Comparison of ENCODE assay signal across 9 cellular contexts in genomic region chr16:2970563-2970962, GRCh38. TPM values are rescaled to one million over a fixed set of nuclear protein-coding genes. Genes with fewer than 3 reads are reported as not detected.
DNase-seq lines count a peak whose midpoint lies in the region; ATAC-seq and TF ChIP-seq lines count a peak whose summit lies in the region.
"Had no signal": no experiment of that assay in that cellular context is flagged by ENCODE, and none has a peak within 500 bp of the region (broad histone marks: within the 10 kb centered on the region; RNA-seq: fewer than 3 reads in every experiment).

No MANE protein-coding gene starts in this region.

- H4K20me1 ChIP-seq in DOHH2 (ENCODE audit: control insufficient read depth, insufficient read depth, low read depth, low read length): peaks cover 10% of the 10 kb centered on the region
- peaks cover 12% of the 10 kb centered on the region for H4K20me1 ChIP-seq in osteoblast (ENCODE audit: insufficient read depth, low read length)

- peaks cover 51% of the 10 kb centered on the region for H3K79me2 ChIP-seq in DOHH2 (ENCODE audit: control insufficient read depth, low read length)
- H3K79me2 ChIP-seq in osteoblast (ENCODE audit: insufficient read depth, low read length): peaks cover 2% of the 10 kb centered on the region

- H3K27ac ChIP-seq in DOHH2 (ENCODE audit: low read depth, low read length) (peak overlapping the region; percentile 96), coronary artery (no peak overlapping the region), osteoblast (ENCODE audit: low read depth, low read length) (no peak overlapping the region)
- H3K27ac ChIP-seq: cardiac muscle cell had no signal

- peak overlapping the region; percentile 97 for H3K4me2 ChIP-seq in DOHH2 (ENCODE audit: low read length)
- peak overlapping the region; percentile 78 for H3K4me2 ChIP-seq in osteoblast (ENCODE audit: insufficient read depth, low read length)

- H3K9me2 ChIP-seq in DOHH2 (replicated peaks; ENCODE audit: control insufficient read depth, low read length): no peaks in the 10 kb centered on the region

- no peak for TF ChIP-seq CTCF in DOHH2 (IDR thresholded peaks at IDR 0.05; ENCODE audit: low read depth, low read length, poor library complexity, severe bottlenecking)
- no peak for TF ChIP-seq CTCF in coronary artery (IDR thresholded peaks at IDR 0.05)
- no peak for TF ChIP-seq CTCF in osteoblast (IDR thresholded peaks at IDR 0.05; ENCODE audit: extremely low read depth, low read depth, low read length)

- H3K27me3 ChIP-seq in DOHH2 (ENCODE audit: control insufficient read depth, low read length) (no peaks in the 10 kb centered on the region), osteoblast (ENCODE audit: insufficient read depth, low read length) (peaks cover 23% of the 10 kb centered on the region)

- no peaks in the 10 kb centered on the region for H3K9me3 ChIP-seq in DOHH2 (ENCODE audit: control insufficient read depth, insufficient read depth, low read length)
- H3K9me3 ChIP-seq in osteoblast (ENCODE audit: low read depth, low read length): no peaks in the 10 kb centered on the region

- DNase-seq in NCI-H69 (lab: John Stamatoyannopoulos, UW) (peak; percentile 47), coronary artery (ENCODE audit: low spot score) (no peak), osteoblast (ENCODE audit: insufficient read length, low spot score, missing footprints) (no peak), NCI-H2227 (lab: John Stamatoyannopoulos, UW; ENCODE audit: unreplicated experiment) (no peak), HPDE6-E6E7 (ENCODE audit: extremely low spot score) (no peak)

- H3K36me3 ChIP-seq in DOHH2 (ENCODE audit: control insufficient read depth, low read length) (peaks cover 72% of the 10 kb centered on the region), osteoblast (ENCODE audit: insufficient read depth, low read length) (no peaks in the 10 kb centered on the region)
- H3K36me3 ChIP-seq: cardiac muscle cell had no signal

- ATAC-seq in GM21360 (IDR thresholded peaks at IDR 0.05; ENCODE audit: unreplicated experiment) (no peak), GM19328 (IDR thresholded peaks at IDR 0.05; ENCODE audit: unreplicated experiment) (no peak)

- peaks cover 25% of the 10 kb centered on the region for H3F3A ChIP-seq in DOHH2 (ENCODE audit: control insufficient read depth, insufficient read depth)

- H2AFZ ChIP-seq in osteoblast (ENCODE audit: low read length): no peak overlapping the region

- peaks cover 62% of the 10 kb centered on the region for H3K4me1 ChIP-seq in DOHH2 (ENCODE audit: control insufficient read depth, low read length)
- H3K4me1 ChIP-seq in osteoblast (ENCODE audit: insufficient read depth, low read length): peaks cover 4% of the 10 kb centered on the region

- H3K4me3 ChIP-seq in DOHH2 (ENCODE audit: low read length) (peak overlapping the region; percentile 92), coronary artery (peak overlapping the region; percentile 74), osteoblast (ENCODE audit: insufficient read depth, low read length) (peak overlapping the region; percentile 81)

RNA-seq across cellular contexts. Expression of gene PAQR4, which starts 1.4 kb away (rescaled TPM):
- total RNA-seq in osteoblast: 1.5 and 1.8 TPM in 2 replicates

RNA-seq across cellular contexts. Expression of gene KREMEN2, which starts 6.5 kb away (rescaled TPM):
- not detected in 2 replicates for total RNA-seq in osteoblast

RNA-seq across cellular contexts. Expression of gene PKMYT1, which starts 9.7 kb away (rescaled TPM):
- 1.4 and 2.1 TPM in 2 replicates for total RNA-seq in osteoblast

RNA-seq across cellular contexts. Expression of gene CLDN9, which starts 42.2 kb away (rescaled TPM):
- total RNA-seq in osteoblast: not detected in 2 replicates

RNA-seq across cellular contexts. Expression of gene CLDN6, which starts 47.4 kb away (rescaled TPM):
- total RNA-seq in osteoblast: under 0.01 TPM in 1 of 2 replicates, not detected in the other
